Comparison of ENCODE assay signal across 1 cellular context in the genomic region with DNA sequence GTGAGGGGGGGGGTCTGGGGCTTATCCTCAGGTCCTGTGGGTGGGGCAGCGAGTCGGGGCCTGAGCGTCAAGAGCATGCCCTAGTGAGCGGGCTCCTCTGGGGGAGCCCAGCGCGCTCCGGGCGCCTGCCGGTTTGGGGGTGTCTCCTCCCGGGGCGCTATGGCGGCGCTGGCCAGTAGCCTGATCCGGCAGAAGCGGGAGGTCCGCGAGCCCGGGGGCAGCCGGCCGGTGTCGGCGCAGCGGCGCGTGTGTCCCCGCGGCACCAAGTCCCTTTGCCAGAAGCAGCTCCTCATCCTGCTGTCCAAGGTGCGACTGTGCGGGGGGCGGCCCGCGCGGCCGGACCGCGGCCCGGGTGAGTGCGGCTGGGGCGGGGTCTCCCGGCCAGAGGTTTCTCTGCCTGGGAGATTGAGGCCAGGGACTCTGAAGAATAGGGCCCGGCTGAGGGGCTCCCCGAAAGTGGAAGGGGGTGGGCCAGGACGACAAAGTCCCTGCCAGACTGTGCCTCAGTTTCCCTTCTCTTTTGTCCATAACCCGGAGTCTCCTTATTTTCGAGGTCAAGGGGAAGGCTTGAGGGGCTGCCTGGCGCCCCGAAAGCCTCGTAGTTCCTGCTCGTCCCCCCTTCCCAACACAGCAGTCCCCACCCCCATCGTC.
TF ChIP-seq lines count a peak whose summit lies in the region.

FGF11 (plus strand) TSS at position 51 of the 651 bp plus-strand sequence; CDS start at position 160, 109 bp downstream.

TF ChIP-seq in HepG2, 621 proteins besides CTCF, POLR2A, EP300 and RAD21 (continued from another document and continues in another):
- TF ChIP-seq ZSCAN25 (CRISPR knock-in tag; IDR thresholded peaks at IDR 0.05) (no peak), ZNF382 (CRISPR knock-in tag; IDR thresholded peaks at IDR 0.05; ENCODE audit: borderline replicate concordance) (no peak), ZNF17 (CRISPR knock-in tag; IDR thresholded peaks at IDR 0.05) (no peak), ZNF34 (CRISPR knock-in tag; IDR thresholded peaks at IDR 0.05; ENCODE audit: borderline replicate concordance) (no peak), SIN3A (IDR thresholded peaks at IDR 0.05; ENCODE audit: borderline replicate concordance, low read depth, low read length) (no peak), THYN1 (CRISPR knock-in tag; IDR thresholded peaks at IDR 0.05; ENCODE audit: borderline replicate concordance, low read depth) (no peak), ATF3 (CRISPR knock-in tag; IDR thresholded peaks at IDR 0.05) (0 out of 2 replicates have a peak, but pooled peaks have one; percentile 10), TEAD2 (CRISPR knock-in tag; IDR thresholded peaks at IDR 0.05) (no peak), HNRNPLL (IDR thresholded peaks at IDR 0.05; ENCODE audit: low read depth, low read length, poor library complexity, severe bottlenecking) (peak; percentile 45), BORCS8-MEF2B (CRISPR knock-in tag; IDR thresholded peaks at IDR 0.05) (0 out of 2 replicates have a peak, but pooled peaks have one; percentile 32), ZNF816 (CRISPR knock-in tag; IDR thresholded peaks at IDR 0.05; ENCODE audit: borderline replicate concordance) (no peak), ZNF367 (CRISPR knock-in tag; IDR thresholded peaks at IDR 0.05; ENCODE audit: borderline replicate concordance) (no peak), SETDB1 (CRISPR knock-in tag; IDR thresholded peaks at IDR 0.05; ENCODE audit: borderline replicate concordance) (no peak), ARHGAP35 (CRISPR knock-in tag; IDR thresholded peaks at IDR 0.05; ENCODE audit: borderline replicate concordance) (no peak), AGO2 (optimal IDR thresholded peaks at IDR 0.05; ENCODE audit: low read depth, low read length) (peak; percentile 53), TCF12 (IDR thresholded peaks at IDR 0.05) (no peak), TCF12 (CRISPR knock-in tag; IDR thresholded peaks at IDR 0.05) (no peak), FOXA3 (CRISPR knock-in tag; IDR thresholded peaks at IDR 0.05) (no peak), CREBL2 (CRISPR knock-in tag; IDR thresholded peaks at IDR 0.05; ENCODE audit: borderline replicate concordance) (no peak), TAF15 (IDR thresholded peaks at IDR 0.05; ENCODE audit: low read depth, low read length, poor library complexity, severe bottlenecking) (no peak), ZNF343 (CRISPR knock-in tag; IDR thresholded peaks at IDR 0.05) (no peak), SPEN (CRISPR knock-in tag; IDR thresholded peaks at IDR 0.05; ENCODE audit: low read depth) (0 out of 2 replicates have a peak, but pooled peaks have one; percentile 14), KLF6 (CRISPR knock-in tag; IDR thresholded peaks at IDR 0.05) (no peak), ZNF709 (CRISPR knock-in tag; IDR thresholded peaks at IDR 0.05) (no peak), RXRB (CRISPR knock-in tag; IDR thresholded peaks at IDR 0.05; ENCODE audit: borderline replicate concordance) (0 out of 2 replicates have a peak, but pooled peaks have one; percentile 13), PREB (CRISPR knock-in tag; IDR thresholded peaks at IDR 0.05) (no peak), SRY (CRISPR knock-in tag; IDR thresholded peaks at IDR 0.05) (no peak), TAF1 (CRISPR knock-in tag; IDR thresholded peaks at IDR 0.05) (peak; percentile 31; the same call in 1 of the 2 replicates), TBP (CRISPR knock-in tag; IDR thresholded peaks at IDR 0.05) (no peak), TMF1 (CRISPR knock-in tag; IDR thresholded peaks at IDR 0.05; ENCODE audit: low read depth) (no peak), PHF8 (CRISPR knock-in tag; IDR thresholded peaks at IDR 0.05) (no peak), KDM2A (CRISPR knock-in tag; IDR thresholded peaks at IDR 0.05; ENCODE audit: borderline replicate concordance, low read depth) (peak; percentile 48; the same call in 1 of the 2 replicates), MLXIP (CRISPR knock-in tag; IDR thresholded peaks at IDR 0.05; ENCODE audit: borderline replicate concordance) (no peak), ZNF501 (CRISPR knock-in tag; IDR thresholded peaks at IDR 0.05) (no peak), FOXK1 (CRISPR knock-in tag; IDR thresholded peaks at IDR 0.05; ENCODE audit: borderline replicate concordance, low read depth) (no peak), KAT8 (CRISPR knock-in tag; IDR thresholded peaks at IDR 0.05) (peak; percentile 14; the same call in 1 of the 2 replicates), ZNF263 (CRISPR knock-in tag; IDR thresholded peaks at IDR 0.05) (no peak), SNRNP70 (IDR thresholded peaks at IDR 0.05; ENCODE audit: low read depth, low read length) (no peak), DNMT3B (CRISPR knock-in tag; conservative IDR thresholded peaks at IDR 0.05) (no peak), ZBTB38 (CRISPR knock-in tag; IDR thresholded peaks at IDR 0.05) (no peak), CEBPG (CRISPR knock-in tag; IDR thresholded peaks at IDR 0.05) (no peak), WIZ (CRISPR knock-in tag; IDR thresholded peaks at IDR 0.05) (0 out of 2 replicates have a peak, but pooled peaks have one; percentile 44), MAX (IDR thresholded peaks at IDR 0.05) (no peak), ZNF605 (CRISPR knock-in tag; IDR thresholded peaks at IDR 0.05) (no peak), GABPB1 (CRISPR knock-in tag; IDR thresholded peaks at IDR 0.05) (peak; percentile 31; the same call in 1 of the 2 replicates), HES4 (CRISPR knock-in tag; IDR thresholded peaks at IDR 0.05; ENCODE audit: borderline replicate concordance) (no peak), ZNF441 (CRISPR knock-in tag; IDR thresholded peaks at IDR 0.05; ENCODE audit: borderline replicate concordance) (no peak), NCOA5 (CRISPR knock-in tag; IDR thresholded peaks at IDR 0.05) (no peak), NR3C1 (CRISPR knock-in tag; IDR thresholded peaks at IDR 0.05) (no peak), AGO1 (IDR thresholded peaks at IDR 0.05; ENCODE audit: low read depth, low read length, poor library complexity, severe bottlenecking) (peak; percentile 67), ATF7-NPFF (CRISPR knock-in tag; IDR thresholded peaks at IDR 0.05; ENCODE audit: low read depth) (no peak), MXD3 (CRISPR knock-in tag; IDR thresholded peaks at IDR 0.05) (peak; percentile 58; the same call in 1 of the 2 replicates), CBX1 (IDR thresholded peaks at IDR 0.05; ENCODE audit: low read depth) (no peak)
- TF ChIP-seq, protein P1, sequence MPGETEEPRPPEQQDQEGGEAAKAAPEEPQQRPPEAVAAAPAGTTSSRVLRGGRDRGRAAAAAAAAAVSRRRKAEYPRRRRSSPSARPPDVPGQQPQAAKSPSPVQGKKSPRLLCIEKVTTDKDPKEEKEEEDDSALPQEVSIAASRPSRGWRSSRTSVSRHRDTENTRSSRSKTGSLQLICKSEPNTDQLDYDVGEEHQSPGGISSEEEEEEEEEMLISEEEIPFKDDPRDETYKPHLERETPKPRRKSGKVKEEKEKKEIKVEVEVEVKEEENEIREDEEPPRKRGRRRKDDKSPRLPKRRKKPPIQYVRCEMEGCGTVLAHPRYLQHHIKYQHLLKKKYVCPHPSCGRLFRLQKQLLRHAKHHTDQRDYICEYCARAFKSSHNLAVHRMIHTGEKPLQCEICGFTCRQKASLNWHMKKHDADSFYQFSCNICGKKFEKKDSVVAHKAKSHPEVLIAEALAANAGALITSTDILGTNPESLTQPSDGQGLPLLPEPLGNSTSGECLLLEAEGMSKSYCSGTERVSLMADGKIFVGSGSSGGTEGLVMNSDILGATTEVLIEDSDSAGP (CRISPR knock-in tag; IDR thresholded peaks at IDR 0.05; ENCODE audit: borderline replicate concordance), result no peak; the same call in 1 of the 2 replicates
- TF ChIP-seq, protein P2, sequence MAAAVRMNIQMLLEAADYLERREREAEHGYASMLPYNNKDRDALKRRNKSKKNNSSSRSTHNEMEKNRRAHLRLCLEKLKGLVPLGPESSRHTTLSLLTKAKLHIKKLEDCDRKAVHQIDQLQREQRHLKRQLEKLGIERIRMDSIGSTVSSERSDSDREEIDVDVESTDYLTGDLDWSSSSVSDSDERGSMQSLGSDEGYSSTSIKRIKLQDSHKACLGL (CRISPR knock-in tag; IDR thresholded peaks at IDR 0.05), result no peak
- TF ChIP-seq, protein P3, sequence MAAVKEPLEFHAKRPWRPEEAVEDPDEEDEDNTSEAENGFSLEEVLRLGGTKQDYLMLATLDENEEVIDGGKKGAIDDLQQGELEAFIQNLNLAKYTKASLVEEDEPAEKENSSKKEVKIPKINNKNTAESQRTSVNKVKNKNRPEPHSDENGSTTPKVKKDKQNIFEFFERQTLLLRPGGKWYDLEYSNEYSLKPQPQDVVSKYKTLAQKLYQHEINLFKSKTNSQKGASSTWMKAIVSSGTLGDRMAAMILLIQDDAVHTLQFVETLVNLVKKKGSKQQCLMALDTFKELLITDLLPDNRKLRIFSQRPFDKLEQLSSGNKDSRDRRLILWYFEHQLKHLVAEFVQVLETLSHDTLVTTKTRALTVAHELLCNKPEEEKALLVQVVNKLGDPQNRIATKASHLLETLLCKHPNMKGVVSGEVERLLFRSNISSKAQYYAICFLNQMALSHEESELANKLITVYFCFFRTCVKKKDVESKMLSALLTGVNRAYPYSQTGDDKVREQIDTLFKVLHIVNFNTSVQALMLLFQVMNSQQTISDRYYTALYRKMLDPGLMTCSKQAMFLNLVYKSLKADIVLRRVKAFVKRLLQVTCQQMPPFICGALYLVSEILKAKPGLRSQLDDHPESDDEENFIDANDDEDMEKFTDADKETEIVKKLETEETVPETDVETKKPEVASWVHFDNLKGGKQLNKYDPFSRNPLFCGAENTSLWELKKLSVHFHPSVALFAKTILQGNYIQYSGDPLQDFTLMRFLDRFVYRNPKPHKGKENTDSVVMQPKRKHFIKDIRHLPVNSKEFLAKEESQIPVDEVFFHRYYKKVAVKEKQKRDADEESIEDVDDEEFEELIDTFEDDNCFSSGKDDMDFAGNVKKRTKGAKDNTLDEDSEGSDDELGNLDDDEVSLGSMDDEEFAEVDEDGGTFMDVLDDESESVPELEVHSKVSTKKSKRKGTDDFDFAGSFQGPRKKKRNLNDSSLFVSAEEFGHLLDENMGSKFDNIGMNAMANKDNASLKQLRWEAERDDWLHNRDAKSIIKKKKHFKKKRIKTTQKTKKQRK (IDR thresholded peaks at IDR 0.05; ENCODE audit: low read length), result no peak
- TF ChIP-seq, protein P4, sequence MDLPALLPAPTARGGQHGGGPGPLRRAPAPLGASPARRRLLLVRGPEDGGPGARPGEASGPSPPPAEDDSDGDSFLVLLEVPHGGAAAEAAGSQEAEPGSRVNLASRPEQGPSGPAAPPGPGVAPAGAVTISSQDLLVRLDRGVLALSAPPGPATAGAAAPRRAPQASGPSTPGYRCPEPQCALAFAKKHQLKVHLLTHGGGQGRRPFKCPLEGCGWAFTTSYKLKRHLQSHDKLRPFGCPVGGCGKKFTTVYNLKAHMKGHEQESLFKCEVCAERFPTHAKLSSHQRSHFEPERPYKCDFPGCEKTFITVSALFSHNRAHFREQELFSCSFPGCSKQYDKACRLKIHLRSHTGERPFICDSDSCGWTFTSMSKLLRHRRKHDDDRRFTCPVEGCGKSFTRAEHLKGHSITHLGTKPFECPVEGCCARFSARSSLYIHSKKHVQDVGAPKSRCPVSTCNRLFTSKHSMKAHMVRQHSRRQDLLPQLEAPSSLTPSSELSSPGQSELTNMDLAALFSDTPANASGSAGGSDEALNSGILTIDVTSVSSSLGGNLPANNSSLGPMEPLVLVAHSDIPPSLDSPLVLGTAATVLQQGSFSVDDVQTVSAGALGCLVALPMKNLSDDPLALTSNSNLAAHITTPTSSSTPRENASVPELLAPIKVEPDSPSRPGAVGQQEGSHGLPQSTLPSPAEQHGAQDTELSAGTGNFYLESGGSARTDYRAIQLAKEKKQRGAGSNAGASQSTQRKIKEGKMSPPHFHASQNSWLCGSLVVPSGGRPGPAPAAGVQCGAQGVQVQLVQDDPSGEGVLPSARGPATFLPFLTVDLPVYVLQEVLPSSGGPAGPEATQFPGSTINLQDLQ (CRISPR knock-in tag; IDR thresholded peaks at IDR 0.05), result no peak
